8 cellular contexts compared by ENCODE assay signal in genomic region chr9:112061152-112061740, GRCh38.
A peak's percentile ranks its signal among the peaks of the same experiment; 100 is the strongest.
DNase-seq lines count a peak whose midpoint lies in the region; ATAC-seq and TF ChIP-seq lines count a peak whose summit lies in the region.

No MANE protein-coding gene starts in this region.

- no peak overlapping the region for H3K27ac Mint-ChIP-seq in glutamatergic neuron (ENCODE audit: unreplicated experiment)

- TF ChIP-seq CTCF in glutamatergic neuron (IDR thresholded peaks at IDR 0.05; ENCODE audit: partially characterized antibody, unreplicated experiment) = no peak

- H3K36me3 Mint-ChIP-seq in glutamatergic neuron (ENCODE audit: unreplicated experiment) = peaks cover 11% of the 10 kb centered on the region

- no peaks in the 10 kb centered on the region for H3K9me3 Mint-ChIP-seq in glutamatergic neuron (ENCODE audit: unreplicated experiment)

- H3K4me1 Mint-ChIP-seq in glutamatergic neuron (ENCODE audit: low read depth, unreplicated experiment) = no peaks in the 10 kb centered on the region

- peak; percentile 89 for ATAC-seq in GM21390 (IDR thresholded peaks at IDR 0.05; ENCODE audit: unreplicated experiment)

- DNase-seq in GDM1 (lab: John Stamatoyannopoulos, UW) (peak; percentile 37), HT-29 (ENCODE audit: low spot score) (peak; percentile 72), fibroblast of peridontal ligament (ENCODE audit: extremely low read depth) (peak; percentile 98), occipital lobe (lab: John Stamatoyannopoulos, UW) (peak; percentile 23), NCI-H2196 (lab: John Stamatoyannopoulos, UW; ENCODE audit: unreplicated experiment) (no peak), glutamatergic neuron (no peak)
- peak; percentile 37 for DNase-seq in activated CD4-positive, CD25-positive, alpha-beta regulatory T cell treated with anti-CD3 and anti-CD28 coated beads, Interleukin-2, amount 50 U/mL, for 72 hours

- H3K4me3 Mint-ChIP-seq in glutamatergic neuron (ENCODE audit: unreplicated experiment) = no peak overlapping the region

- peaks cover 3% of the 10 kb centered on the region for H3K27me3 Mint-ChIP-seq in glutamatergic neuron (ENCODE audit: unreplicated experiment)

Comparison
In these comparisons a context has a peak if more than half of its experiments do, and no peak if none do; other contexts are left out.
1. DNase-seq: peak in GDM1 (single experiment), HT-29 (single experiment), activated CD4-positive, CD25-positive, alpha-beta regulatory T cell treated with anti-CD3 and anti-CD28 coated beads, Interleukin-2, amount 50 U/mL, for 72 hours (single experiment), fibroblast of peridontal ligament (single experiment) and occipital lobe (single experiment); none in NCI-H2196 (single experiment) and glutamatergic neuron (single experiment).